ENCODE assay signal across 1 cellular context in genomic region chr19:4208385-4209094, GRCh38.
TF ChIP-seq lines count a peak whose summit lies in the region.

No MANE protein-coding gene starts in this region.

TF ChIP-seq in K562, 482 proteins besides CTCF, POLR2A, EP300 and RAD21:
- TF ChIP-seq ZBTB33 (CRISPR knock-in tag; IDR thresholded peaks at IDR 0.05), result 0 out of 2 replicates have a peak, but pooled peaks have one; percentile 7
- TF ChIP-seq ZNF785 (CRISPR knock-in tag; IDR thresholded peaks at IDR 0.05), result no peak
- 0 out of 2 replicates have a peak, but pooled peaks have one; percentile 3 for TF ChIP-seq ZBTB7A (IDR thresholded peaks at IDR 0.05; ENCODE audit: borderline replicate concordance, control insufficient read depth, low read depth, low read length)
- TF ChIP-seq CBX1 (IDR thresholded peaks at IDR 0.05; ENCODE audit: low read depth), result 0 out of 2 replicates have a peak, but pooled peaks have one; percentile 41
- peak; percentile 55 for TF ChIP-seq ATF3 (IDR thresholded peaks at IDR 0.05)
- TF ChIP-seq ATF3 (CRISPR knock-in tag; conservative IDR thresholded peaks at IDR 0.05), result no peak
- peak; percentile 29 to 45; a peak in 1 of 4 replicates for TF ChIP-seq KDM1A (IDR thresholded peaks at IDR 0.05)
- TF ChIP-seq ADNP (tag; IDR thresholded peaks at IDR 0.05), result 0 out of 2 replicates have a peak, but pooled peaks have one; percentile 36
- TF ChIP-seq ELF4 (CRISPR knock-in tag; IDR thresholded peaks at IDR 0.05), result no peak
- no peak for TF ChIP-seq ZNF639 (CRISPR knock-in tag; conservative IDR thresholded peaks at IDR 0.05 in 1 of 2, IDR thresholded peaks at IDR 0.05 in 1 of 2)
- TF ChIP-seq CEBPZ (IDR thresholded peaks at IDR 0.05; ENCODE audit: borderline replicate concordance, low read depth, low read length), result no peak
- peak; percentile 78 for TF ChIP-seq ZFP36 (IDR thresholded peaks at IDR 0.05; ENCODE audit: low read depth, low read length, partially characterized antibody)
- 0 out of 4 replicates have a peak, but pooled peaks of 1 of the 2 experiments have one; percentile 40 for TF ChIP-seq RCOR1 (IDR thresholded peaks at IDR 0.05; ENCODE audit: borderline replicate concordance in 1 of 2, low read depth in 2 of 2, low read length in 2 of 2)
- TF ChIP-seq FOSL1 (tag; conservative IDR thresholded peaks at IDR 0.05), result peak; percentile 32; the same call in 1 of the 2 replicates
- no peak for TF ChIP-seq ZKSCAN1 (IDR thresholded peaks at IDR 0.05; ENCODE audit: low read depth, low read length)
- TF ChIP-seq BCOR (IDR thresholded peaks at IDR 0.05), result peak; percentile 65; the same call in 1 of the 2 replicates
- TF ChIP-seq RBM25 (IDR thresholded peaks at IDR 0.05; ENCODE audit: low read depth, low read length, severe bottlenecking), result peak; percentile 77
- TF ChIP-seq PTBP1 (IDR thresholded peaks at IDR 0.05; ENCODE audit: low read depth, low read length), result peak; percentile 40; the same call in 1 of the 2 replicates
- 0 out of 2 replicates have a peak, but pooled peaks have one; percentile 2 for TF ChIP-seq JUND (IDR thresholded peaks at IDR 0.05; ENCODE audit: borderline replicate concordance, low read depth, low read length)
- no peak for TF ChIP-seq JUND (tag; IDR thresholded peaks at IDR 0.05; ENCODE audit: borderline replicate concordance, low read depth, low read length)
- TF ChIP-seq CBFA2T3 (IDR thresholded peaks at IDR 0.05), result no peak
